ENCODE assay signal across 1 cellular context in the genomic region with DNA sequence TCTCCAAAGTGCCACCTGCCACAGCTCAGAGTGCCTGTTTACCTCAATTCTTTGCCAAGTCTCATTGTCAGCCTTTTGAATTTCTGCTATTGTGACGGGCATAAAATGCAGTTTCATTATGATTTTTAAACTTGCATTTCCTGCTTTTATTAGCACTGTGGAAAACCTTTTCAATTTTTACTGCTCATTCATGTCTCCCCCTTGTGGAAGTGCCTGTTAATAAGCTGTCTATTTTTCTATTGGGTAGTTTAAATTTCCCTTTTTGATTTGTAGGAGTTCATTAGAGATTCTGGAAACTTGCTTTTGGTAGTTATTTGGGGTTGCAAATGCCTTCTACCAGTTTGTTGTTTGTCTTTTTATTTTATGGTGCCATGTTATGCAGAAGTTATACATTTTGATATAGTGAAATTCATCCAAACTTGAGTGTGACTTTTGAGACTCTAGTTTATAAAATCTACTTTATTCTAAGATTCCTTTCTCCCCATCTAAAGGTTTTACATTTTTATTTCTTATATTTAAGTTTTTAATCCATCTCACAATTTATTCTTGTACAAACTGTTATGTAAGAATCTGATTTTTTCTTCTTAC.
TF ChIP-seq lines count a peak whose summit lies in the region.

No MANE protein-coding gene starts in this region.

TF ChIP-seq in GM12878, 131 proteins besides CTCF, POLR2A, EP300 and RAD21 (continued from another document):
- TF ChIP-seq MXI1 (IDR thresholded peaks at IDR 0.05; ENCODE audit: low read depth, low read length) (no peak), YY1 (IDR thresholded peaks at IDR 0.05; ENCODE audit: low read depth, low read length) (no peak), ZZZ3 (IDR thresholded peaks at IDR 0.05; ENCODE audit: control insufficient read depth, insufficient read length, low read depth) (no peak), PML (IDR thresholded peaks at IDR 0.05; ENCODE audit: low read length) (no peak)
